ENCODE assay signal across 8 cellular contexts in genomic region chr15:58934114-58934447, GRCh38. TPM values are rescaled to one million over a fixed set of nuclear protein-coding genes. Genes with fewer than 3 reads are reported as not detected.
DNase-seq lines count a peak whose midpoint lies in the region; ATAC-seq, FAIRE-seq and TF ChIP-seq lines count a peak whose summit lies in the region.

No MANE protein-coding gene starts in this region.

- no peak for TF ChIP-seq CTCF in fibroblast of lung (conservative IDR thresholded peaks at IDR 0.05 in 1 of 2, IDR thresholded peaks at IDR 0.05 in 1 of 2; ENCODE audit: low read depth in 1 of 2, low read length in 2 of 2)
- TF ChIP-seq CTCF in ovary (IDR thresholded peaks at IDR 0.05), result no peak

- H3K4me3 ChIP-seq in SJCRH30 (peak overlapping the region; percentile 95), fibroblast of lung (replicated peaks in 1 of 4; ENCODE audit: control extremely low read depth in 1 of 4, insufficient read depth in 1 of 4, low read depth in 3 of 4, low read length in 4 of 4) (peak overlapping the region; percentile 79 to 98 (median 90)), ovary (peak overlapping the region; percentile 85)

- H3K36me3 ChIP-seq in ES-I3 (ENCODE audit: insufficient read depth, low read length) (no peaks in the 10 kb centered on the region), SJCRH30 (peaks cover 9% of the 10 kb centered on the region), fibroblast of lung (ENCODE audit: control insufficient read depth, insufficient read depth, low read length) (no peaks in the 10 kb centered on the region), ovary (no peaks in the 10 kb centered on the region)

- H3K27me3 ChIP-seq in SJCRH30, result no peaks in the 10 kb centered on the region
- no peaks in the 10 kb centered on the region for H3K27me3 ChIP-seq in fibroblast of lung (ENCODE audit: control insufficient read depth, insufficient read depth, low read length)
- H3K27me3 ChIP-seq in ovary, result no peaks in the 10 kb centered on the region

- H3K27ac ChIP-seq in SJCRH30, result peak overlapping the region; percentile 93
- peak overlapping the region; percentile 97 for H3K27ac ChIP-seq in fibroblast of lung (ENCODE audit: insufficient read depth, low read length)
- peak overlapping the region; percentile 95 to 97 for H3K27ac ChIP-seq in ovary

- H3K4me1 ChIP-seq in ES-I3 (ENCODE audit: insufficient read depth, low read length) (peaks cover 11% of the 10 kb centered on the region), SJCRH30 (no peaks in the 10 kb centered on the region), fibroblast of lung (ENCODE audit: control insufficient read depth, extremely low read depth, insufficient read depth, low read length) (peaks cover 4% of the 10 kb centered on the region), ovary (ENCODE audit: insufficient read depth) (no peaks in the 10 kb centered on the region)

- H3K9ac ChIP-seq in ES-I3 (ENCODE audit: low read depth, low read length) (peak overlapping the region; percentile 86), fibroblast of lung (ENCODE audit: insufficient read depth, low read length) (peak overlapping the region; percentile 99)

- peak overlapping the region; percentile 96 for H2AFZ ChIP-seq in fibroblast of lung (ENCODE audit: low read length)

- TF ChIP-seq POLR2A in ovary (IDR thresholded peaks at IDR 0.05), result no peak

- ATAC-seq in GM21515 (IDR thresholded peaks at IDR 0.05; ENCODE audit: unreplicated experiment), result no peak

- FAIRE-seq in frontal cortex (lab: Jason Lieb, UNC), result no peak

- intact Hi-C loops in ovary (cut with DNase I), result no loop called here

- no peaks in the 10 kb centered on the region for H3K9me3 ChIP-seq in ES-I3 (ENCODE audit: control insufficient read depth, insufficient read depth, low read length)
- H3K9me3 ChIP-seq in SJCRH30 (replicated peaks), result no peaks in the 10 kb centered on the region
- no peaks in the 10 kb centered on the region for H3K9me3 ChIP-seq in fibroblast of lung (ENCODE audit: control insufficient read depth, insufficient read depth, low read depth, low read length)
- H3K9me3 ChIP-seq in ovary, result no peaks in the 10 kb centered on the region

- H3K79me2 ChIP-seq in fibroblast of lung (ENCODE audit: control insufficient read depth, insufficient read depth, low read length), result peaks cover 40% of the 10 kb centered on the region

- DNase-seq in SJCRH30 (no peak), fibroblast of lung (ENCODE audit: low read depth in 2 of 2) (no peak), ovary (no peak), frontal cortex (ENCODE audit: low spot score in 2 of 2) (no peak), retina (no peak), DMS153 (lab: John Stamatoyannopoulos, UW) (no peak)

- H3K4me2 ChIP-seq in fibroblast of lung (ENCODE audit: extremely low read depth, insufficient read depth, low read length), result peak overlapping the region; percentile 98

- WGBS in ovary, 3 donors, result 16 to 20% (median 18%) methylated on average over 4 of the region's 4 CpGs

- no peak for TF ChIP-seq EP300 in ovary (IDR thresholded peaks at IDR 0.05)

- no peaks in the 10 kb centered on the region for H4K20me1 ChIP-seq in fibroblast of lung (ENCODE audit: control insufficient read depth, extremely low read depth, insufficient read depth, low read length)

RNA-seq across cellular contexts. Expression of gene SLTM, which starts 0.6 kb away (rescaled TPM):
- total RNA-seq in SJCRH30 (2014; rRNA removed; shearing (Covaris generic)), result 105 and 131 TPM in 2 replicates
- total RNA-seq in fibroblast of lung, result 57.0 and 67.2 TPM in 2 replicates
- 19.3 and 27.2 TPM in 2 replicates for polyA plus RNA-seq in fibroblast of lung
- 42.8 and 44.9 TPM in 2 replicates for polyA plus RNA-seq in fibroblast of lung (2012)
- polyA minus RNA-seq in fibroblast of lung (ENCODE audit: low replicate concordance), result 1.5 and 12.5 TPM in 2 replicates
- total RNA-seq in ovary, result 10 to 100 TPM; 59.3 to 76.1 (median 68.0) TPM
- polyA plus RNA-seq in ovary, result 10 to 100 TPM; 48.6 to 54.0 TPM
- total RNA-seq in frontal cortex, result 78.3 TPM

RNA-seq across cellular contexts. Expression of gene RNF111, which starts 53.4 kb away (rescaled TPM):
- 27.2 and 30.1 TPM in 2 replicates for total RNA-seq in SJCRH30 (2014; rRNA removed; shearing (Covaris generic))
- total RNA-seq in fibroblast of lung, result 12.6 and 19.3 TPM in 2 replicates
- 19.2 and 20.9 TPM in 2 replicates for polyA plus RNA-seq in fibroblast of lung
- polyA plus RNA-seq in fibroblast of lung (2012), result 16.2 and 17.0 TPM in 2 replicates
- polyA minus RNA-seq in fibroblast of lung (ENCODE audit: low replicate concordance), result 26.2 and 41.4 TPM in 2 replicates
- 10 to 100 TPM; 12.8 to 47.5 (median 29.3) TPM for total RNA-seq in ovary
- polyA plus RNA-seq in ovary, result 10 to 100 TPM; 10.1 to 33.0 TPM
- 33.0 TPM for total RNA-seq in frontal cortex
